ENCODE assay signal across 1 cellular context in genomic region chr16:3171855-3172593, GRCh38.
TF ChIP-seq lines count a peak whose summit lies in the region.

No MANE protein-coding gene starts in this region.

TF ChIP-seq in HEK293, 187 proteins besides CTCF, POLR2A, EP300 and RAD21 (continued from another document and continues in another):
- TF ChIP-seq ZNF449 (tag by site-specific recombination; IDR thresholded peaks at IDR 0.05) (no peak; the same call in none of the 2 replicates), PATZ1 (tag by site-specific recombination; IDR thresholded peaks at IDR 0.05) (peak; percentile 78), ZNF211 (tag by site-specific recombination; IDR thresholded peaks at IDR 0.05; ENCODE audit: low read depth) (no peak), ZNF350 (tag by site-specific recombination; IDR thresholded peaks at IDR 0.05) (no peak), ZNF239 (tag by site-specific recombination; IDR thresholded peaks at IDR 0.05) (no peak), ZXDB (tag by site-specific recombination; IDR thresholded peaks at IDR 0.05) (peak; percentile 71), ZNF280D (tag by site-specific recombination; IDR thresholded peaks at IDR 0.05) (no peak), SP7 (tag by site-specific recombination; IDR thresholded peaks at IDR 0.05) (peak; percentile 63), SCRT1 (tag by site-specific recombination; IDR thresholded peaks at IDR 0.05; ENCODE audit: borderline replicate concordance) (no peak), OSR2 (tag by site-specific recombination; IDR thresholded peaks at IDR 0.05) (0 out of 2 replicates have a peak, but pooled peaks have one; percentile 7), TSHZ1 (tag by site-specific recombination; IDR thresholded peaks at IDR 0.05; ENCODE audit: borderline replicate concordance) (no peak), ZNF561 (tag by site-specific recombination; IDR thresholded peaks at IDR 0.05; ENCODE audit: borderline replicate concordance) (peak; percentile 63; the same call in 1 of the 2 replicates), REST (tag by site-specific recombination; IDR thresholded peaks at IDR 0.05) (0 out of 2 replicates have a peak, but pooled peaks have one; percentile 13), ZNF302 (tag by site-specific recombination; IDR thresholded peaks at IDR 0.05; ENCODE audit: low read depth) (no peak), KLF8 (tag by site-specific recombination; IDR thresholded peaks at IDR 0.05) (0 out of 2 replicates have a peak, but pooled peaks have one; percentile 21), ZNF311 (tag by site-specific recombination; IDR thresholded peaks at IDR 0.05; ENCODE audit: borderline replicate concordance) (no peak), GLIS1 (tag by site-specific recombination; IDR thresholded peaks at IDR 0.05) (peak; percentile 53), HOXA7 (CRISPR knock-in tag; IDR thresholded peaks at IDR 0.05; ENCODE audit: borderline replicate concordance) (no peak), ZNF521 (tag by site-specific recombination; IDR thresholded peaks at IDR 0.05) (no peak), HOXC10 (CRISPR knock-in tag; IDR thresholded peaks at IDR 0.05) (no peak), ZNF558 (tag by site-specific recombination; IDR thresholded peaks at IDR 0.05) (no peak), ZEB2 (tag by site-specific recombination; IDR thresholded peaks at IDR 0.05) (peak; percentile 84), FEZF1 (tag by site-specific recombination; IDR thresholded peaks at IDR 0.05) (no peak), ZNF416 (tag by site-specific recombination; IDR thresholded peaks at IDR 0.05) (no peak), YY2 (tag by site-specific recombination; IDR thresholded peaks at IDR 0.05) (no peak), ZBTB17 (tag by site-specific recombination; IDR thresholded peaks at IDR 0.05) (peak; percentile 99), ZBTB7A (tag by site-specific recombination; IDR thresholded peaks at IDR 0.05; ENCODE audit: low read depth) (0 out of 2 replicates have a peak, but pooled peaks have one; percentile 9), ZSCAN30 (tag by site-specific recombination; IDR thresholded peaks at IDR 0.05) (0 out of 2 replicates have a peak, but pooled peaks have one; percentile 52)
- TF ChIP-seq, protein P1, sequence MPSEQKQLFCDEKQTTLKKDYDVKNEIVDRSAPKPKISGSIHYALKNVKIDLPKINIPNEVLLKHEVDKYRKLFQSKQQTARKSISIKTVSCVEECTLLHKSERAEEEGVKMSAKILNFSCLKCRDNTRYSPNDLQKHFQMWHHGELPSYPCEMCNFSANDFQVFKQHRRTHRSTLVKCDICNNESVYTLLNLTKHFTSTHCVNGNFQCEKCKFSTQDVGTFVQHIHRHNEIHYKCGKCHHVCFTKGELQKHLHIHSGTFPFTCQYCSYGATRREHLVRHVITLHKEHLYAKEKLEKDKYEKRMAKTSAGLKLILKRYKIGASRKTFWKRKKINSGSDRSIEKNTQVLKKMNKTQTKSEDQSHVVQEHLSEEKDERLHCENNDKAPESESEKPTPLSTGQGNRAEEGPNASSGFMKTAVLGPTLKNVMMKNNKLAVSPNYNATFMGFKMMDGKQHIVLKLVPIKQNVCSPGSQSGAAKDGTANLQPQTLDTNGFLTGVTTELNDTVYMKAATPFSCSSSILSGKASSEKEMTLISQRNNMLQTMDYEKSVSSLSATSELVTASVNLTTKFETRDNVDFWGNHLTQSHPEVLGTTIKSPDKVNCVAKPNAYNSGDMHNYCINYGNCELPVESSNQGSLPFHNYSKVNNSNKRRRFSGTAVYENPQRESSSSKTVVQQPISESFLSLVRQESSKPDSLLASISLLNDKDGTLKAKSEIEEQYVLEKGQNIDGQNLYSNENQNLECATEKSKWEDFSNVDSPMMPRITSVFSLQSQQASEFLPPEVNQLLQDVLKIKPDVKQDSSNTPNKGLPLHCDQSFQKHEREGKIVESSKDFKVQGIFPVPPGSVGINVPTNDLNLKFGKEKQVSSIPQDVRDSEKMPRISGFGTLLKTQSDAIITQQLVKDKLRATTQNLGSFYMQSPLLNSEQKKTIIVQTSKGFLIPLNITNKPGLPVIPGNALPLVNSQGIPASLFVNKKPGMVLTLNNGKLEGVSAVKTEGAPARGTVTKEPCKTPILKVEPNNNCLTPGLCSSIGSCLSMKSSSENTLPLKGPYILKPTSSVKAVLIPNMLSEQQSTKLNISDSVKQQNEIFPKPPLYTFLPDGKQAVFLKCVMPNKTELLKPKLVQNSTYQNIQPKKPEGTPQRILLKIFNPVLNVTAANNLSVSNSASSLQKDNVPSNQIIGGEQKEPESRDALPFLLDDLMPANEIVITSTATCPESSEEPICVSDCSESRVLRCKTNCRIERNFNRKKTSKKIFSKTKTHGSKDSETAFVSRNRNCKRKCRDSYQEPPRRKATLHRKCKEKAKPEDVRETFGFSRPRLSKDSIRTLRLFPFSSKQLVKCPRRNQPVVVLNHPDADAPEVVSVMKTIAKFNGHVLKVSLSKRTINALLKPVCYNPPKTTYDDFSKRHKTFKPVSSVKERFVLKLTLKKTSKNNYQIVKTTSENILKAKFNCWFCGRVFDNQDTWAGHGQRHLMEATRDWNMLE (tag by site-specific recombination; conservative IDR thresholded peaks at IDR 0.05; ENCODE audit: low read depth) = no peak
- TF ChIP-seq, protein P2, sequence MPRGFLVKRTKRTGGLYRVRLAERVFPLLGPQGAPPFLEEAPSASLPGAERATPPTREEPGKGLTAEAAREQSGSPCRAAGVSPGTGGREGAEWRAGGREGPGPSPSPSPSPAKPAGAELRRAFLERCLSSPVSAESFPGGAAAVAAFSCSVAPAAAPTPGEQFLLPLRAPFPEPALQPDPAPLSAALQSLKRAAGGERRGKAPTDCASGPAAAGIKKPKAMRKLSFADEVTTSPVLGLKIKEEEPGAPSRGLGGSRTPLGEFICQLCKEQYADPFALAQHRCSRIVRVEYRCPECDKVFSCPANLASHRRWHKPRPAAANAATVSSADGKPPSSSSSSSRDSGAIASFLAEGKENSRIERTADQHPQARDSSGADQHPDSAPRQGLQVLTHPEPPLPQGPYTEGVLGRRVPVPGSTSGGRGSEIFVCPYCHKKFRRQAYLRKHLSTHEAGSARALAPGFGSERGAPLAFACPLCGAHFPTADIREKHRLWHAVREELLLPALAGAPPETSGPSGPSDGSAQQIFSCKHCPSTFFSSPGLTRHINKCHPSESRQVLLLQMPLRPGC (tag by site-specific recombination; IDR thresholded peaks at IDR 0.05) = no peak
- TF ChIP-seq, protein P3, sequence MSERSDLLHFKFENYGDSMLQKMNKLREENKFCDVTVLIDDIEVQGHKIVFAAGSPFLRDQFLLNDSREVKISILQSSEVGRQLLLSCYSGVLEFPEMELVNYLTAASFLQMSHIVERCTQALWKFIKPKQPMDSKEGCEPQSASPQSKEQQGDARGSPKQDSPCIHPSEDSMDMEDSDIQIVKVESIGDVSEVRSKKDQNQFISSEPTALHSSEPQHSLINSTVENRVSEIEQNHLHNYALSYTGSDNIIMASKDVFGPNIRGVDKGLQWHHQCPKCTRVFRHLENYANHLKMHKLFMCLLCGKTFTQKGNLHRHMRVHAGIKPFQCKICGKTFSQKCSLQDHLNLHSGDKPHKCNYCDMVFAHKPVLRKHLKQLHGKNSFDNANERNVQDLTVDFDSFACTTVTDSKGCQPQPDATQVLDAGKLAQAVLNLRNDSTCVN (tag by site-specific recombination; optimal IDR thresholded peaks at IDR 0.05) = peak; percentile 46
- TF ChIP-seq, protein P4, sequence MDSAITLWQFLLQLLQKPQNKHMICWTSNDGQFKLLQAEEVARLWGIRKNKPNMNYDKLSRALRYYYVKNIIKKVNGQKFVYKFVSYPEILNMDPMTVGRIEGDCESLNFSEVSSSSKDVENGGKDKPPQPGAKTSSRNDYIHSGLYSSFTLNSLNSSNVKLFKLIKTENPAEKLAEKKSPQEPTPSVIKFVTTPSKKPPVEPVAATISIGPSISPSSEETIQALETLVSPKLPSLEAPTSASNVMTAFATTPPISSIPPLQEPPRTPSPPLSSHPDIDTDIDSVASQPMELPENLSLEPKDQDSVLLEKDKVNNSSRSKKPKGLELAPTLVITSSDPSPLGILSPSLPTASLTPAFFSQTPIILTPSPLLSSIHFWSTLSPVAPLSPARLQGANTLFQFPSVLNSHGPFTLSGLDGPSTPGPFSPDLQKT (IDR thresholded peaks at IDR 0.05; ENCODE audit: borderline replicate concordance, low read depth, low read length) = no peak
